ENCODE assay signal across 30 cellular contexts in genomic region chr1:18805925-18806849, GRCh38. TPM values are rescaled to one million over a fixed set of nuclear protein-coding genes. Genes with fewer than 3 reads are reported as not detected.
DNase-seq lines count a peak whose midpoint lies in the region; ATAC-seq, FAIRE-seq and TF ChIP-seq lines count a peak whose summit lies in the region.
"Had no signal": no experiment of that assay in that cellular context is flagged by ENCODE, and none has a peak within 500 bp of the region (broad histone marks: within the 10 kb centered on the region; RNA-seq: fewer than 3 reads in every experiment).

No MANE protein-coding gene starts in this region.

- no peak overlapping the region for H3K4me3 Mint-ChIP-seq in CD4-positive, alpha-beta T cell
- H3K4me3 Mint-ChIP-seq: activated CD4-positive, alpha-beta T cell treated with anti-CD3 and anti-CD28 coated beads for 36 hours; activated T-cell treated with anti-CD3 and anti-CD28 coated beads, Interleukin-2, amount 50 U/mL, for 72 hours; neural crest cell; stimulated activated naive CD8-positive, alpha-beta T cell treated with anti-CD3 and anti-CD28 coated beads, Interleukin-15, Interleukin-2, amounts not matched to agents 100 ng/mL and 50 ng/mL, for 24 hours; T-cell had no signal

- TF ChIP-seq EP300 in HepG2 (IDR thresholded peaks at IDR 0.05; ENCODE audit: low read depth in 2 of 2, low read length in 2 of 2) (no peak), HepG2 (CRISPR knock-in tag; IDR thresholded peaks at IDR 0.05; ENCODE audit: borderline replicate concordance) (no peak)

- WGBS in HepG2 (ENCODE audit: low lambda C conversion rate): 36% methylated on average over 3 of the region's 7 CpGs
- WGBS in right lobe of liver (ENCODE audit: insufficient coverage, low coverage, low lambda C conversion rate, missing lambda C conversion rate): 68% methylated on average over 3 of the region's 7 CpGs

- H3K4me2 ChIP-seq in HepG2 (ENCODE audit: low read depth, low read length): no peak overlapping the region
- H3K4me2 ChIP-seq: smooth muscle cell had no signal

- POLR2A ChIA-PET in HepG2 (lab: Yijun Ruan, JAX): no interaction called here
- POLR2A ChIA-PET in CD4-positive, alpha-beta T cell (lab: Charles Lee): no interaction called here

- H3K4me1 ChIP-seq in HepG2 (ENCODE audit: insufficient read depth, low read length) (no peaks in the 10 kb centered on the region), right lobe of liver (no peaks in the 10 kb centered on the region), RWPE2 (ENCODE audit: insufficient read depth, poor library complexity, severe bottlenecking) (no peaks in the 10 kb centered on the region)
- H3K4me1 ChIP-seq: prostate gland, transverse colon had no signal

- H3K27me3 ChIP-seq in HepG2 (ENCODE audit: control insufficient read depth in 1 of 2, insufficient read depth in 2 of 2, low read length in 2 of 2) (peaks cover 5 to 29% of the 10 kb centered on the region in 2 experiments; a peak in 3 of 5 replicates), right lobe of liver (no peaks in the 10 kb centered on the region), RWPE2 (ENCODE audit: insufficient read depth, poor library complexity, severe bottlenecking) (no peaks in the 10 kb centered on the region)
- H3K27me3 ChIP-seq in CD4-positive, alpha-beta T cell (ENCODE audit: control insufficient read depth, insufficient read depth, low read length): peaks cover 9% of the 10 kb centered on the region

- no peak overlapping the region for H3K27ac ChIP-seq in HepG2 (ENCODE audit: extremely low read length, insufficient read depth, low read length)
- no peak overlapping the region for H3K27ac ChIP-seq in right lobe of liver
- H3K27ac ChIP-seq in RWPE2 (ENCODE audit: poor library complexity, severe bottlenecking): no peak overlapping the region
- H3K27ac ChIP-seq in CD4-positive, alpha-beta T cell (ENCODE audit: low read depth, low read length): no peak overlapping the region
- H3K27ac ChIP-seq: C4-2B, esophagus squamous epithelium, prostate gland, transverse colon had no signal

- peaks cover 29% of the 10 kb centered on the region for H3K27me3 Mint-ChIP-seq in CD4-positive, alpha-beta T cell

- no peak for FAIRE-seq in HepG2 (lab: Jason Lieb, UNC)
- FAIRE-seq: A204.1, astrocyte, GM12891 had no signal

- H2AFZ ChIP-seq in HepG2 (ENCODE audit: low read length): no peak overlapping the region

- TF ChIP-seq RAD21 in HepG2 (CRISPR knock-in tag; IDR thresholded peaks at IDR 0.05): no peak

- no peaks in the 10 kb centered on the region for H3K4me1 Mint-ChIP-seq in CD4-positive, alpha-beta T cell (ENCODE audit: low read depth)
- H3K4me1 Mint-ChIP-seq: activated CD4-positive, alpha-beta T cell treated with anti-CD3 and anti-CD28 coated beads for 36 hours; T-cell had no signal

- CTCF ChIA-PET in HepG2 (lab: Yijun Ruan, JAX; ENCODE audit: low intra/inter-chr PET ratio, low total read pairs): no interaction called here
- CTCF ChIA-PET in CD4-positive, alpha-beta T cell (lab: Charles Lee): no interaction called here

- ATAC-seq in HepG2 (no peak), right lobe of liver (no peak), RWPE2 (ENCODE audit: low read depth) (peak; percentile 38; the same call in 1 of the 3 replicates), GM18505 (IDR thresholded peaks at IDR 0.05; ENCODE audit: unreplicated experiment) (no peak)
- no peak for ATAC-seq in CD4-positive, alpha-beta T cell (ENCODE audit: poor library complexity)
- ATAC-seq: activated CD4-positive, alpha-beta T cell treated with anti-CD3 and anti-CD28 coated beads for 36 hours; activated T-cell treated with anti-CD3 and anti-CD28 coated beads, Interleukin-2, amount 50 U/mL, for 72 hours; Right ventricle myocardium inferior; T-cell had no signal

- intact Hi-C loops in HepG2 (cut with micrococcal nuclease; ENCODE audit: unreplicated experiment): no loop called here
- intact Hi-C loops in right lobe of liver (cut with DNase I): no loop called here
- intact Hi-C loops in CD4-positive, alpha-beta T cell (cut with DNase I, micrococcal nuclease): no loop called here

- in situ Hi-C loops in HepG2 (cut with HindIII; ENCODE audit: extremely low pct_ligation_motif_present, low pct_unique_long_range_greater_than_20kb): no loop called here

- H3K36me3 ChIP-seq in HepG2 (replicated peaks in 1 of 2; ENCODE audit: control insufficient read depth in 1 of 2, insufficient read depth in 2 of 2, low read length in 2 of 2): no peaks in the 10 kb centered on the region
- no peaks in the 10 kb centered on the region for H3K36me3 ChIP-seq in right lobe of liver
- H3K36me3 ChIP-seq in RWPE2 (ENCODE audit: low read depth): no peaks in the 10 kb centered on the region
- H3K36me3 ChIP-seq: esophagus squamous epithelium, prostate gland, transverse colon had no signal

- no peak overlapping the region for H3K4me3 ChIP-seq in HepG2 (replicated peaks in 1 of 3; ENCODE audit: insufficient read depth in 1 of 3, low read depth in 2 of 3, low read length in 3 of 3)
- no peak overlapping the region for H3K4me3 ChIP-seq in right lobe of liver
- H3K4me3 ChIP-seq in RWPE2 (ENCODE audit: severe bottlenecking): no peak overlapping the region
- H3K4me3 ChIP-seq: esophagus squamous epithelium, prostate gland, smooth muscle cell, transverse colon had no signal

- TF ChIP-seq POLR2A in HepG2 (IDR thresholded peaks at IDR 0.05; ENCODE audit: insufficient read depth in 1 of 2, low read depth in 2 of 2, low read length in 2 of 2) (no peak), right lobe of liver (IDR thresholded peaks at IDR 0.05) (no peak), GM18505 (IDR thresholded peaks at IDR 0.05; ENCODE audit: borderline replicate concordance, extremely low read depth, insufficient read depth, insufficient read length) (no peak)

- TF ChIP-seq CTCF in HepG2 (CRISPR knock-in tag; IDR thresholded peaks at IDR 0.05) (no peak), right lobe of liver (IDR thresholded peaks at IDR 0.05) (no peak), RWPE2 (IDR thresholded peaks at IDR 0.05; ENCODE audit: poor library complexity, severe bottlenecking) (no peak)
- TF ChIP-seq CTCF in CD4-positive, alpha-beta T cell (IDR thresholded peaks at IDR 0.05): no peak

- no peaks in the 10 kb centered on the region for H3K79me2 ChIP-seq in HepG2 (ENCODE audit: insufficient read depth, low read length)

- no TSS peak for BruUV-seq in HepG2 (replicated peaks; lab: Mats Ljungman, UMichigan)

- no peaks in the 10 kb centered on the region for H4K20me1 ChIP-seq in HepG2 (ENCODE audit: insufficient read depth, low read length)

- H3K9me3 ChIP-seq in HepG2 (ENCODE audit: low read length) (no peaks in the 10 kb centered on the region), right lobe of liver (no peaks in the 10 kb centered on the region), RWPE2 (ENCODE audit: severe bottlenecking) (no peaks in the 10 kb centered on the region)
- no peaks in the 10 kb centered on the region for H3K9me3 ChIP-seq in CD4-positive, alpha-beta T cell (ENCODE audit: control insufficient read depth, low read length)
- H3K9me3 ChIP-seq: esophagus squamous epithelium, prostate gland, transverse colon had no signal

- DNase-seq in HepG2 (ENCODE audit: low spot score) (no peak), right lobe of liver (no peak), RWPE2 (ENCODE audit: low spot score) (no peak), islet precursor cell (peak; percentile 88), NCI-H187 treated with DMSO at 0.1 percent for 48 hours (lab: John Stamatoyannopoulos, UW) (no peak), occipital lobe (lab: John Stamatoyannopoulos, UW) (no peak)
- no peak for DNase-seq in CD4-positive, alpha-beta T cell
- DNase-seq: activated CD4-positive, alpha-beta T cell treated with anti-CD3 and anti-CD28 coated beads for 36 hours; activated naive CD4-positive, alpha-beta T cell treated with anti-CD3 and anti-CD28 coated beads, Interleukin-2, amount 50 U/mL, for 16 hours; activated T-cell treated with anti-CD3 and anti-CD28 coated beads, Interleukin-2, amount 50 U/mL, for 72 hours; effector CD8-positive, alpha-beta T cell; esophagus squamous epithelium; GDM1; midbrain; NCI-H1694; stimulated activated CD4-positive, alpha-beta T cell treated with anti-CD3 and anti-CD28 coated beads, Interleukin-2, amount 100 ng/mL, for 48 hours; T-cell; transverse colon had no signal

- H3K9ac ChIP-seq in HepG2 (ENCODE audit: insufficient read depth, low read depth, low read length): no peak overlapping the region

- no peak overlapping the region for H3K27ac Mint-ChIP-seq in CD4-positive, alpha-beta T cell
- H3K27ac Mint-ChIP-seq: activated CD4-positive, alpha-beta T cell treated with anti-CD3 and anti-CD28 coated beads for 36 hours; activated T-cell treated with anti-CD3 and anti-CD28 coated beads, Interleukin-2, amount 50 U/mL, for 72 hours; stimulated activated naive CD8-positive, alpha-beta T cell treated with anti-CD3 and anti-CD28 coated beads, Interleukin-15, Interleukin-2, amounts not matched to agents 100 ng/mL and 50 ng/mL, for 24 hours; T-cell had no signal

- no peaks in the 10 kb centered on the region for H3K9me3 Mint-ChIP-seq in CD4-positive, alpha-beta T cell
- H3K9me3 Mint-ChIP-seq: activated T-cell treated with anti-CD3 and anti-CD28 coated beads, Interleukin-2, amount 50 U/mL, for 72 hours; neural crest cell; stimulated activated naive CD8-positive, alpha-beta T cell treated with anti-CD3 and anti-CD28 coated beads, Interleukin-15, Interleukin-2, amounts not matched to agents 100 ng/mL and 50 ng/mL, for 24 hours; T-cell had no signal

- no peaks in the 10 kb centered on the region for H3K36me3 Mint-ChIP-seq in CD4-positive, alpha-beta T cell (ENCODE audit: low read depth)
- H3K36me3 Mint-ChIP-seq: T-cell had no signal

RNA-seq across cellular contexts. Expression of gene TAS1R2, which starts 53.3 kb away (rescaled TPM):
- total RNA-seq in HepG2 (2016; rRNA removed; fragmentation: Illumina TruSeq; extraction: Trizol) (not detected in 2 replicates), right lobe of liver (under 1 TPM in 1 of 6 experiments, not detected in 5; 0.07 TPM), occipital lobe (not detected)
- total RNA-seq in HepG2 (2016; cell fraction: cytosol; rRNA removed; fragmentation: Illumina TruSeq; extraction: Trizol; ENCODE audit: low read depth): not detected in 2 replicates
- not detected in 2 replicates for total RNA-seq in HepG2 (2016; cell fraction: insoluble cytoplasmic fraction; rRNA removed; fragmentation: Illumina TruSeq; extraction: Trizol)
- not detected in 2 replicates for total RNA-seq in HepG2 (2016; cell fraction: membrane; rRNA removed; fragmentation: Illumina TruSeq; extraction: Trizol)
- total RNA-seq in HepG2 (2016; cell fraction: nucleus; rRNA removed; fragmentation: Illumina TruSeq; extraction: Trizol): not detected in 2 replicates
- polyA plus RNA-seq in HepG2 (2011; rRNA removed): not detected in 2 replicates
- polyA plus RNA-seq in HepG2 (2011; cell fraction: cytosol; rRNA removed): 0.01 TPM in 1 of 2 replicates, not detected in the other
- 0.08 and 0.16 TPM in 2 replicates for polyA plus RNA-seq in HepG2 (2011; cell fraction: nucleus; rRNA removed)
- polyA plus RNA-seq in HepG2 (2012): 0.09 TPM in 1 of 2 replicates, not detected in the other
- polyA plus RNA-seq in HepG2 (2016; cell fraction: cytosol; fragmentation: Illumina TruSeq; extraction: Trizol; ENCODE audit: low read depth): not detected in 2 replicates
- not detected in 2 replicates for polyA plus RNA-seq in HepG2 (2016; cell fraction: insoluble cytoplasmic fraction; fragmentation: Illumina TruSeq; extraction: Trizol; ENCODE audit: low read depth)
- polyA plus RNA-seq in HepG2 (2016; cell fraction: membrane; fragmentation: Illumina TruSeq; extraction: Trizol; ENCODE audit: low read depth): not detected in 2 replicates
- polyA plus RNA-seq in HepG2 (2016; cell fraction: nucleus; fragmentation: Illumina TruSeq; extraction: Trizol; ENCODE audit: insufficient read depth, low read depth): not detected in 2 replicates
- not detected in 2 replicates for polyA minus RNA-seq in HepG2 (2011; rRNA and poly(A)+ RNA removed; ENCODE audit: low replicate concordance)
- polyA minus RNA-seq in HepG2 (2011; cell fraction: cytosol; rRNA and poly(A)+ RNA removed): not detected in 2 replicates
- polyA minus RNA-seq in HepG2 (2011; cell fraction: nucleus; rRNA and poly(A)+ RNA removed): not detected in 2 replicates
- total RNA-seq in CD4-positive, alpha-beta T cell: not detected
- total RNA-seq: activated CD4-positive, alpha-beta T cell treated with anti-CD3 and anti-CD28 coated beads for 36 hours; activated CD8-positive, alpha-beta memory T cell treated with anti-CD3 and anti-CD28 coated beads for 36 hours; activated T-cell treated with anti-CD3 and anti-CD28 coated beads, Interleukin-2, amount 50 U/mL, for 72 hours; astrocyte; esophagus squamous epithelium; H4; neural crest cell; prostate gland; Right ventricle myocardium inferior; smooth muscle cell; T-cell; transverse colon had no signal
- polyA plus RNA-seq: smooth muscle cell had no signal
